In the genomic region with DNA sequence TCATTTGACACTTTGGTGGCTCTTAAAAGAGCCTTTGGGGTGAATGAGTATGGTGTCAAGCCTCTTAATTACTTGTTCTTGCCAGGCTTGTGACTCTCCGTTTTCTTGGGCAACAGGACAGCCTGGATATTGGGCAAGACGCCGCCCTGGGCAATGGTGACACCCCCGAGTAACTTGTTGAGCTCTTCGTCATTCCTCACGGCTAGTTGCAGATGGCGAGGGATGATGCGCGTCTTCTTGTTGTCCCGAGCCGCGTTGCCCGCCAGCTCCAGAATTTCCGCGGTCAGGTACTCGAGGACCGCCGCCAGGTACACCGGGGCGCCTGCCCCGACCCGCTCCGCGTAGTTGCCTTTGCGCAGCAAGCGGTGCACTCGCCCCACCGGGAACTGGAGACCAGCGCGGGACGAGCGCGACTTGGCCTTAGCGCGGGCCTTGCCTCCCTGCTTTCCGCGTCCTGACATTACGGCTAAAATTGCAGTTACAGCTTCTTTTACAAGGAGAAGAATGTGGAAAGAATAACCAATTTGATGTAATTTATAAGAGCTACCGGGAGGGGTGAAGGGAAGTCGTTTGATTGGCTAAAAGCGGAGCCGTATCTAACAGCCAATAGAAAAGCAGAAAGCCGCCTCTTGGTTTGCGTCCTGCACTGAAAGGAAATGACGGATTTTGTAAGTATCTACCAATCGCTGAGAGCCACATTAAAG, we compare ENCODE assay signal across 1 cellular context.
TF ChIP-seq lines count a peak whose summit lies in the region.

No MANE protein-coding gene starts in this region.

TF ChIP-seq in HepG2, 621 proteins besides CTCF, POLR2A, EP300 and RAD21 (continues in another document):
- TF ChIP-seq KAT7 (CRISPR knock-in tag; IDR thresholded peaks at IDR 0.05; ENCODE audit: borderline replicate concordance) = no peak
- peak; percentile 53; the same call in 1 of the 2 replicates for TF ChIP-seq NR1H2 (CRISPR knock-in tag; IDR thresholded peaks at IDR 0.05; ENCODE audit: borderline replicate concordance, low read depth)
- TF ChIP-seq, protein P1, sequence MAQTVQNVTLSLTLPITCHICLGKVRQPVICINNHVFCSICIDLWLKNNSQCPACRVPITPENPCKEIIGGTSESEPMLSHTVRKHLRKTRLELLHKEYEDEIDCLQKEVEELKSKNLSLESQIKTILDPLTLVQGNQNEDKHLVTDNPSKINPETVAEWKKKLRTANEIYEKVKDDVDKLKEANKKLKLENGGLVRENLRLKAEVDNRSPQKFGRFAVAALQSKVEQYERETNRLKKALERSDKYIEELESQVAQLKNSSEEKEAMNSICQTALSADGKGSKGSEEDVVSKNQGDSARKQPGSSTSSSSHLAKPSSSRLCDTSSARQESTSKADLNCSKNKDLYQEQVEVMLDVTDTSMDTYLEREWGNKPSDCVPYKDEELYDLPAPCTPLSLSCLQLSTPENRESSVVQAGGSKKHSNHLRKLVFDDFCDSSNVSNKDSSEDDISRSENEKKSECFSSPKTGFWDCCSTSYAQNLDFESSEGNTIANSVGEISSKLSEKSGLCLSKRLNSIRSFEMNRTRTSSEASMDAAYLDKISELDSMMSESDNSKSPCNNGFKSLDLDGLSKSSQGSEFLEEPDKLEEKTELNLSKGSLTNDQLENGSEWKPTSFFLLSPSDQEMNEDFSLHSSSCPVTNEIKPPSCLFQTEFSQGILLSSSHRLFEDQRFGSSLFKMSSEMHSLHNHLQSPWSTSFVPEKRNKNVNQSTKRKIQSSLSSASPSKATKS (CRISPR knock-in tag; IDR thresholded peaks at IDR 0.05) = no peak
- peak; percentile 83; the same call in 1 of the 2 replicates for TF ChIP-seq ZNF598 (CRISPR knock-in tag; IDR thresholded peaks at IDR 0.05; ENCODE audit: borderline replicate concordance)
- TF ChIP-seq, protein P2, sequence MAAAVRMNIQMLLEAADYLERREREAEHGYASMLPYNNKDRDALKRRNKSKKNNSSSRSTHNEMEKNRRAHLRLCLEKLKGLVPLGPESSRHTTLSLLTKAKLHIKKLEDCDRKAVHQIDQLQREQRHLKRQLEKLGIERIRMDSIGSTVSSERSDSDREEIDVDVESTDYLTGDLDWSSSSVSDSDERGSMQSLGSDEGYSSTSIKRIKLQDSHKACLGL (CRISPR knock-in tag; IDR thresholded peaks at IDR 0.05) = no peak
- peak; percentile 98 for TF ChIP-seq RBM22 (optimal IDR thresholded peaks at IDR 0.05; ENCODE audit: low read length)
- no peak for TF ChIP-seq RFXAP (CRISPR knock-in tag; IDR thresholded peaks at IDR 0.05; ENCODE audit: borderline replicate concordance)
- no peak; the same call in 1 of the 2 replicates for TF ChIP-seq DMAP1 (CRISPR knock-in tag; IDR thresholded peaks at IDR 0.05)
- no peak for TF ChIP-seq ATF7-NPFF (CRISPR knock-in tag; IDR thresholded peaks at IDR 0.05; ENCODE audit: low read depth)
- no peak for TF ChIP-seq ZNF207 (IDR thresholded peaks at IDR 0.05; ENCODE audit: borderline replicate concordance)
- TF ChIP-seq GATA4 (IDR thresholded peaks at IDR 0.05; ENCODE audit: borderline replicate concordance, low read depth) = 0 out of 2 replicates have a peak, but pooled peaks have one; percentile 15
- 0 out of 2 replicates have a peak, but pooled peaks have one; percentile 13 for TF ChIP-seq GFI1 (CRISPR knock-in tag; IDR thresholded peaks at IDR 0.05; ENCODE audit: borderline replicate concordance)
- TF ChIP-seq, protein P3, sequence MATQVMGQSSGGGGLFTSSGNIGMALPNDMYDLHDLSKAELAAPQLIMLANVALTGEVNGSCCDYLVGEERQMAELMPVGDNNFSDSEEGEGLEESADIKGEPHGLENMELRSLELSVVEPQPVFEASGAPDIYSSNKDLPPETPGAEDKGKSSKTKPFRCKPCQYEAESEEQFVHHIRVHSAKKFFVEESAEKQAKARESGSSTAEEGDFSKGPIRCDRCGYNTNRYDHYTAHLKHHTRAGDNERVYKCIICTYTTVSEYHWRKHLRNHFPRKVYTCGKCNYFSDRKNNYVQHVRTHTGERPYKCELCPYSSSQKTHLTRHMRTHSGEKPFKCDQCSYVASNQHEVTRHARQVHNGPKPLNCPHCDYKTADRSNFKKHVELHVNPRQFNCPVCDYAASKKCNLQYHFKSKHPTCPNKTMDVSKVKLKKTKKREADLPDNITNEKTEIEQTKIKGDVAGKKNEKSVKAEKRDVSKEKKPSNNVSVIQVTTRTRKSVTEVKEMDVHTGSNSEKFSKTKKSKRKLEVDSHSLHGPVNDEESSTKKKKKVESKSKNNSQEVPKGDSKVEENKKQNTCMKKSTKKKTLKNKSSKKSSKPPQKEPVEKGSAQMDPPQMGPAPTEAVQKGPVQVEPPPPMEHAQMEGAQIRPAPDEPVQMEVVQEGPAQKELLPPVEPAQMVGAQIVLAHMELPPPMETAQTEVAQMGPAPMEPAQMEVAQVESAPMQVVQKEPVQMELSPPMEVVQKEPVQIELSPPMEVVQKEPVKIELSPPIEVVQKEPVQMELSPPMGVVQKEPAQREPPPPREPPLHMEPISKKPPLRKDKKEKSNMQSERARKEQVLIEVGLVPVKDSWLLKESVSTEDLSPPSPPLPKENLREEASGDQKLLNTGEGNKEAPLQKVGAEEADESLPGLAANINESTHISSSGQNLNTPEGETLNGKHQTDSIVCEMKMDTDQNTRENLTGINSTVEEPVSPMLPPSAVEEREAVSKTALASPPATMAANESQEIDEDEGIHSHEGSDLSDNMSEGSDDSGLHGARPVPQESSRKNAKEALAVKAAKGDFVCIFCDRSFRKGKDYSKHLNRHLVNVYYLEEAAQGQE (IDR thresholded peaks at IDR 0.05; ENCODE audit: borderline replicate concordance in 1 of 2, low read depth in 1 of 2, low read length in 2 of 2) = 0 out of 4 replicates have a peak, but pooled peaks of 1 of the 2 experiments have one; percentile 10
- TF ChIP-seq, protein P4, sequence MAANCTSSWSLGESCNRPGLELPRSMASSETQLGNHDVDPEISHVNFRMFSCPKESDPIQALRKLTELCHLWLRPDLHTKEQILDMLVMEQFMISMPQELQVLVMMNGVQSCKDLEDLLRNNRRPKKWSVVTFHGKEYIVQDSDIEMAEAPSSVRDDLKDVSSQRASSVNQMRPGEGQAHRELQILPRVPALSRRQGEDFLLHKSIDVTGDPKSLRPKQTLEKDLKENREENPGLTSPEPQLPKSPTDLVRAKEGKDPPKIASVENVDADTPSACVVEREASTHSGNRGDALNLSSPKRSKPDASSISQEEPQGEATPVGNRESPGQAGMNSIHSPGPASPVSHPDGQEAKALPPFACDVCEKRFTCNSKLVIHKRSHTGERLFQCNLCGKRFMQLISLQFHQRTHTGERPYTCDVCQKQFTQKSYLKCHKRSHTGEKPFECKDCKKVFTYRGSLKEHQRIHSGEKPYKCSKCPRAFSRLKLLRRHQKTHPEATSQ (CRISPR knock-in tag; IDR thresholded peaks at IDR 0.05; ENCODE audit: borderline replicate concordance) = 0 out of 2 replicates have a peak, but pooled peaks have one; percentile 58
- peak; percentile 41; the same call in 1 of the 2 replicates for TF ChIP-seq YEATS4 (CRISPR knock-in tag; IDR thresholded peaks at IDR 0.05; ENCODE audit: borderline replicate concordance)
- TF ChIP-seq RBFOX2 (IDR thresholded peaks at IDR 0.05; ENCODE audit: low read depth, low read length) = peak; percentile 93
- TF ChIP-seq MAFK (conservative IDR thresholded peaks at IDR 0.05 in 1 of 2, IDR thresholded peaks at IDR 0.05 in 1 of 2; ENCODE audit: low read length in 2 of 2) = no peak
- no peak for TF ChIP-seq JUNB (CRISPR knock-in tag; IDR thresholded peaks at IDR 0.05; ENCODE audit: borderline replicate concordance)
- TF ChIP-seq ZNF841 (CRISPR knock-in tag; IDR thresholded peaks at IDR 0.05; ENCODE audit: borderline replicate concordance) = no peak
- TF ChIP-seq SOX5 (CRISPR knock-in tag; IDR thresholded peaks at IDR 0.05; ENCODE audit: borderline replicate concordance) = no peak
- TF ChIP-seq HMG20A (CRISPR knock-in tag; IDR thresholded peaks at IDR 0.05; ENCODE audit: borderline replicate concordance) = no peak
- TF ChIP-seq THAP11 (CRISPR knock-in tag; IDR thresholded peaks at IDR 0.05) = no peak; the same call in 1 of the 2 replicates
- TF ChIP-seq ZNF780A (CRISPR knock-in tag; IDR thresholded peaks at IDR 0.05) = no peak
- no peak for TF ChIP-seq SCMH1 (CRISPR knock-in tag; IDR thresholded peaks at IDR 0.05; ENCODE audit: borderline replicate concordance)
- TF ChIP-seq SRSF1 (optimal IDR thresholded peaks at IDR 0.05; ENCODE audit: low read depth, low read length) = peak; percentile 81
- TF ChIP-seq KDM6A (CRISPR knock-in tag; IDR thresholded peaks at IDR 0.05; ENCODE audit: low read depth) = no peak
- TF ChIP-seq, protein P5, sequence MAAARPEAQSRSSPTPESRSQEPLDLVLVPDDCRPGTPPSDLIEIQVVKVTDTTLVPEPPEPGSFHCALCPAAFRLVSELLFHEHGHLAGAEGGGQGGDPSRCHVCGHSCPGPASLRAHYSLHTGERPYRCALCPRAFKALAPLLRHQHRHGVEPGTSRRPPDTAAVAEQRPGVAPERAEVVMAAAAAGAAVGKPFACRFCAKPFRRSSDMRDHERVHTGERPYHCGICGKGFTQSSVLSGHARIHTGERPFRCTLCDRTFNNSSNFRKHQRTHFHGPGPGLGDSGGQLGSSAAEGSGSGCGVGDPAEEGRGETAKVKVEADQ (CRISPR knock-in tag; IDR thresholded peaks at IDR 0.05; ENCODE audit: borderline replicate concordance) = peak; percentile 48; the same call in 1 of the 2 replicates
- TF ChIP-seq ATAD3A (CRISPR knock-in tag; IDR thresholded peaks at IDR 0.05) = no peak
- 0 out of 2 replicates have a peak, but pooled peaks have one; percentile 9 for TF ChIP-seq ZNF335 (CRISPR knock-in tag; IDR thresholded peaks at IDR 0.05)
- no peak for TF ChIP-seq ZNF451 (CRISPR knock-in tag; IDR thresholded peaks at IDR 0.05)
- TF ChIP-seq, protein P6, sequence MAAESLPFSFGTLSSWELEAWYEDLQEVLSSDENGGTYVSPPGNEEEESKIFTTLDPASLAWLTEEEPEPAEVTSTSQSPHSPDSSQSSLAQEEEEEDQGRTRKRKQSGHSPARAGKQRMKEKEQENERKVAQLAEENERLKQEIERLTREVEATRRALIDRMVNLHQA (CRISPR knock-in tag; IDR thresholded peaks at IDR 0.05) = no peak
- TF ChIP-seq, protein P7, sequence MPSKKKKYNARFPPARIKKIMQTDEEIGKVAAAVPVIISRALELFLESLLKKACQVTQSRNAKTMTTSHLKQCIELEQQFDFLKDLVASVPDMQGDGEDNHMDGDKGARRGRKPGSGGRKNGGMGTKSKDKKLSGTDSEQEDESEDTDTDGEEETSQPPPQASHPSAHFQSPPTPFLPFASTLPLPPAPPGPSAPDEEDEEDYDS (CRISPR knock-in tag; IDR thresholded peaks at IDR 0.05) = peak; percentile 81
- no peak for TF ChIP-seq ZNF577 (CRISPR knock-in tag; IDR thresholded peaks at IDR 0.05; ENCODE audit: borderline replicate concordance, low read depth)
- no peak for TF ChIP-seq TGIF2 (CRISPR knock-in tag; IDR thresholded peaks at IDR 0.05)
- TF ChIP-seq, protein P8, sequence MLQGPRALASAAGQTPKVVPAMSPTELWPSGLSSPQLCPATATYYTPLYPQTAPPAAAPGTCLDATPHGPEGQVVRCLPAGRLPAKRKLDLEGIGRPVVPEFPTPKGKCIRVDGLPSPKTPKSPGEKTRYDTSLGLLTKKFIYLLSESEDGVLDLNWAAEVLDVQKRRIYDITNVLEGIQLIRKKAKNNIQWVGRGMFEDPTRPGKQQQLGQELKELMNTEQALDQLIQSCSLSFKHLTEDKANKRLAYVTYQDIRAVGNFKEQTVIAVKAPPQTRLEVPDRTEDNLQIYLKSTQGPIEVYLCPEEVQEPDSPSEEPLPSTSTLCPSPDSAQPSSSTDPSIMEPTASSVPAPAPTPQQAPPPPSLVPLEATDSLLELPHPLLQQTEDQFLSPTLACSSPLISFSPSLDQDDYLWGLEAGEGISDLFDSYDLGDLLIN (CRISPR knock-in tag; IDR thresholded peaks at IDR 0.05; ENCODE audit: borderline replicate concordance) = no peak
- TF ChIP-seq TSC22D2 (CRISPR knock-in tag; IDR thresholded peaks at IDR 0.05; ENCODE audit: borderline replicate concordance) = no peak
- TF ChIP-seq CREM (IDR thresholded peaks at IDR 0.05) = peak; percentile 74; the same call in 1 of the 2 replicates
- no peak for TF ChIP-seq CREM (CRISPR knock-in tag; IDR thresholded peaks at IDR 0.05)
- TF ChIP-seq, protein P9, sequence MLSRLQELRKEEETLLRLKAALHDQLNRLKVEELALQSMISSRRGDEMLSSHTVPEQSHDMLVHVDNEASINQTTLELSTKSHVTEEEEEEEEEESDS (CRISPR knock-in tag; IDR thresholded peaks at IDR 0.05; ENCODE audit: borderline replicate concordance) = 0 out of 2 replicates have a peak, but pooled peaks have one; percentile 26
- TF ChIP-seq ZNF781 (CRISPR knock-in tag; IDR thresholded peaks at IDR 0.05; ENCODE audit: borderline replicate concordance, not compliant biosample characterization) = peak; percentile 40
- no peak for TF ChIP-seq MEF2D (CRISPR knock-in tag; IDR thresholded peaks at IDR 0.05)
- TF ChIP-seq, protein P10, sequence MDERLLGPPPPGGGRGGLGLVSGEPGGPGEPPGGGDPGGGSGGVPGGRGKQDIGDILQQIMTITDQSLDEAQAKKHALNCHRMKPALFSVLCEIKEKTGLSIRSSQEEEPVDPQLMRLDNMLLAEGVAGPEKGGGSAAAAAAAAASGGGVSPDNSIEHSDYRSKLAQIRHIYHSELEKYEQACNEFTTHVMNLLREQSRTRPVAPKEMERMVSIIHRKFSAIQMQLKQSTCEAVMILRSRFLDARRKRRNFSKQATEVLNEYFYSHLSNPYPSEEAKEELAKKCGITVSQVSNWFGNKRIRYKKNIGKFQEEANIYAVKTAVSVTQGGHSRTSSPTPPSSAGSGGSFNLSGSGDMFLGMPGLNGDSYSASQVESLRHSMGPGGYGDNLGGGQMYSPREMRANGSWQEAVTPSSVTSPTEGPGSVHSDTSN (CRISPR knock-in tag; IDR thresholded peaks at IDR 0.05) = no peak
- TF ChIP-seq ZC3H13 (CRISPR knock-in tag; IDR thresholded peaks at IDR 0.05) = no peak; the same call in 1 of the 2 replicates
- 0 out of 2 replicates have a peak, but pooled peaks have one; percentile 29 for TF ChIP-seq PCBP1 (IDR thresholded peaks at IDR 0.05; ENCODE audit: borderline replicate concordance, low read depth, low read length)
- TF ChIP-seq, protein P11, sequence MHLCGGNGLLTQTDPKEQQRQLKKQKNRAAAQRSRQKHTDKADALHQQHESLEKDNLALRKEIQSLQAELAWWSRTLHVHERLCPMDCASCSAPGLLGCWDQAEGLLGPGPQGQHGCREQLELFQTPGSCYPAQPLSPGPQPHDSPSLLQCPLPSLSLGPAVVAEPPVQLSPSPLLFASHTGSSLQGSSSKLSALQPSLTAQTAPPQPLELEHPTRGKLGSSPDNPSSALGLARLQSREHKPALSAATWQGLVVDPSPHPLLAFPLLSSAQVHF (CRISPR knock-in tag; IDR thresholded peaks at IDR 0.05) = no peak; the same call in 1 of the 2 replicates
